Comparison of ENCODE assay signal across 31 cellular contexts in genomic region chr10:15144788-15145187, GRCh38. TPM values are rescaled to one million over a fixed set of nuclear protein-coding genes. Genes with fewer than 3 reads are reported as not detected.
A peak's percentile ranks its signal among the peaks of the same experiment; 100 is the strongest.
DNase-seq lines count a peak whose midpoint lies in the region; ATAC-seq and TF ChIP-seq lines count a peak whose summit lies in the region.
"Had no signal": no experiment of that assay in that cellular context is flagged by ENCODE, and none has a peak within 500 bp of the region (broad histone marks: within the 10 kb centered on the region; RNA-seq: fewer than 3 reads in every experiment).

No MANE protein-coding gene starts in this region.

- H3K27me3 Mint-ChIP-seq in naive thymus-derived CD8-positive, alpha-beta T cell, result no peaks in the 10 kb centered on the region
- H3K27me3 Mint-ChIP-seq: activated naive CD8-positive, alpha-beta T cell; dendritic cell treated with granulocyte-macrophage colony-stimulating factor and Interleukin-4, amounts not matched to agents 40 ng/mL and 50 ng/mL, for 4 days had no signal

- H3K36me3 ChIP-seq in mammary epithelial cell (ENCODE audit: insufficient read depth, low read length) (peaks cover 3% of the 10 kb centered on the region), breast epithelium (no peaks in the 10 kb centered on the region)

- dilution Hi-C loops in mammary epithelial cell (cut with HindIII; ENCODE audit: low sequenced_read_pairs), result no loop called here

- in situ Hi-C loops in mammary epithelial cell (cut with MboI; ENCODE audit: low sequenced_read_pairs in 2 of 2) (no loop called here), astrocyte of the spinal cord (cut with HindIII; ENCODE audit: low sequenced_read_pairs) (no loop called here)

- peaks cover 0 to 18% (median 4%) of the 10 kb centered on the region in 3 donors for H3K36me3 Mint-ChIP-seq in naive thymus-derived CD8-positive, alpha-beta T cell
- H3K36me3 Mint-ChIP-seq: activated naive CD8-positive, alpha-beta T cell had no signal

- POLR2A ChIA-PET in naive thymus-derived CD8-positive, alpha-beta T cell (lab: Charles Lee), result interaction anchor here (0.6 kb wide), 1 partner anchor 43 kb away, joined by 4 read pairs; no protein-coding TSS in a partner anchor

- peak overlapping the region in 1 of 10 donors; percentile 39 for H3K4me3 Mint-ChIP-seq in naive thymus-derived CD8-positive, alpha-beta T cell
- H3K4me3 Mint-ChIP-seq: activated naive CD8-positive, alpha-beta T cell; dendritic cell treated with granulocyte-macrophage colony-stimulating factor and Interleukin-4, amounts not matched to agents 40 ng/mL and 50 ng/mL, for 4 days; endodermal cell; nephron progenitor cell had no signal

- H3K9me3 ChIP-seq in mammary epithelial cell (replicated peaks; ENCODE audit: insufficient read depth, low read length) (no peaks in the 10 kb centered on the region), breast epithelium (no peaks in the 10 kb centered on the region)
- H3K9me3 ChIP-seq: upper lobe of right lung had no signal

- H3K9ac ChIP-seq in mammary epithelial cell (ENCODE audit: insufficient read depth, low read length), result no peak overlapping the region
- H3K9ac ChIP-seq: parathyroid adenoma had no signal

- peak overlapping the region in 3 of 10 donors; percentile 7 to 21 (median 7) for H3K27ac Mint-ChIP-seq in naive thymus-derived CD8-positive, alpha-beta T cell
- H3K27ac Mint-ChIP-seq: dendritic cell treated with granulocyte-macrophage colony-stimulating factor and Interleukin-4, amounts not matched to agents 40 ng/mL and 50 ng/mL, for 4 days; nephron progenitor cell had no signal

- TF ChIP-seq POLR2A in breast epithelium (IDR thresholded peaks at IDR 0.05), result no peak

- H3K27me3 ChIP-seq in mammary epithelial cell (ENCODE audit: insufficient read depth, low read length), result no peaks in the 10 kb centered on the region
- no peaks in the 10 kb centered on the region for H3K27me3 ChIP-seq in breast epithelium
- H3K27me3 ChIP-seq: upper lobe of right lung had no signal

- no peak overlapping the region for H3K27ac ChIP-seq in mammary epithelial cell (ENCODE audit: insufficient read depth, low read depth, low read length)
- H3K27ac ChIP-seq in breast epithelium, result no peak overlapping the region
- H3K27ac ChIP-seq: parathyroid adenoma, upper lobe of right lung had no signal

- 87% methylated on average over 4 of the region's 4 CpGs for WGBS in mammary epithelial cell (ENCODE audit: low coverage, missing lambda C conversion rate)

- DNase-seq in mammary epithelial cell (peak; percentile 10), breast epithelium (ENCODE audit: low spot score in 2 of 2) (no peak), astrocyte of the spinal cord (ENCODE audit: low read depth, low spot score) (peak; percentile 34), foreskin melanocyte (peak; percentile 55), D341Med (ENCODE audit: low spot score) (no peak)
- no peak for DNase-seq in naive thymus-derived CD8-positive, alpha-beta T cell
- DNase-seq: activated CD4-positive, alpha-beta T cell treated with anti-CD3 and anti-CD28 coated beads for 4 hours; activated CD8-positive, alpha-beta memory T cell treated with anti-CD3 and anti-CD28 coated beads for 24 hours; activated T-cell treated with anti-CD3 and anti-CD28 coated beads for 4 hours; anterior cingulate cortex; endodermal cell; hippocampal formation; MV-4-11; NCI-H1436 treated with DMSO at 0.1 percent for 48 hours; NCI-H2107; NCI-H345; nephron progenitor cell; Right ventricle myocardium superior; stimulated activated CD4-positive, alpha-beta T cell treated with anti-CD3 and anti-CD28 coated beads, Interleukin-1b, Interleukin-23, amount 100 ng/mL, for 48 hours; stimulated activated naive CD8-positive, alpha-beta T cell treated with anti-CD3 and anti-CD28 coated beads, Interleukin-15, Interleukin-2, amounts not matched to agents 100 U/mL and 50 U/mL, for 24 hours; T-helper 9 cell; upper lobe of right lung had no signal

- no peak overlapping the region for H3K4me2 ChIP-seq in mammary epithelial cell (ENCODE audit: insufficient read depth, low read depth, low read length)

- BruUV-seq in mammary epithelial cell (replicated peaks; lab: Mats Ljungman, UMichigan), result no TSS peak

- no peaks in the 10 kb centered on the region for H4K20me1 ChIP-seq in mammary epithelial cell (ENCODE audit: insufficient read depth, low read length)

- H3K4me1 Mint-ChIP-seq in naive thymus-derived CD8-positive, alpha-beta T cell, result peaks cover 33 to 70% (median 64%) of the 10 kb centered on the region in 4 donors

- H3K9me3 Mint-ChIP-seq in naive thymus-derived CD8-positive, alpha-beta T cell, result peaks cover 0 to 2% (median 0%) of the 10 kb centered on the region in 9 donors
- H3K9me3 Mint-ChIP-seq: dendritic cell treated with granulocyte-macrophage colony-stimulating factor and Interleukin-4, amounts not matched to agents 40 ng/mL and 50 ng/mL, for 4 days; endodermal cell had no signal

- no peak overlapping the region for H2AFZ ChIP-seq in mammary epithelial cell (ENCODE audit: low read depth, low read length)
- H2AFZ ChIP-seq: parathyroid adenoma had no signal

- H3K4me1 ChIP-seq in mammary epithelial cell (ENCODE audit: insufficient read depth, low read length) (no peaks in the 10 kb centered on the region), breast epithelium (no peaks in the 10 kb centered on the region)
- H3K4me1 ChIP-seq: upper lobe of right lung had no signal

- H3K4me3 ChIP-seq in mammary epithelial cell (replicated peaks in 1 of 3; ENCODE audit: insufficient read depth in 1 of 3, low read depth in 2 of 3, low read length in 3 of 3) (no peak overlapping the region), breast epithelium (no peak overlapping the region), astrocyte of the spinal cord (ENCODE audit: low read depth, low read length) (no peak overlapping the region)
- H3K4me3 ChIP-seq: lung, upper lobe of right lung had no signal

- CTCF ChIA-PET in mammary epithelial cell (lab: Charles Lee; ENCODE audit: low non-redundant PET), result no interaction called here

- ATAC-seq in naive thymus-derived CD8-positive, alpha-beta T cell, result no peak
- ATAC-seq in HG02763 (IDR thresholded peaks at IDR 0.05; ENCODE audit: unreplicated experiment) (no peak), HG03159 (IDR thresholded peaks at IDR 0.05; ENCODE audit: unreplicated experiment) (no peak)
- ATAC-seq: esophagus mucosa; HCT116; stimulated activated naive CD8-positive, alpha-beta T cell treated with anti-CD3 and anti-CD28 coated beads, Interleukin-15, Interleukin-2, amounts not matched to agents 100 U/mL and 50 U/mL, for 24 hours; upper lobe of right lung had no signal

- intact Hi-C loops in mammary epithelial cell (cut with micrococcal nuclease) (no loop called here), breast epithelium (cut with DNase I; ENCODE audit: low total_unique reads) (no loop called here)

- no peak for TF ChIP-seq CTCF in mammary epithelial cell (conservative IDR thresholded peaks at IDR 0.05 in 1 of 2, IDR thresholded peaks at IDR 0.05 in 1 of 2; ENCODE audit: extremely low read depth in 1 of 2, insufficient read depth in 1 of 2, low read depth in 1 of 2, low read length in 2 of 2)
- no peak for TF ChIP-seq CTCF in breast epithelium (IDR thresholded peaks at IDR 0.05)
- TF ChIP-seq CTCF in astrocyte of the spinal cord (IDR thresholded peaks at IDR 0.05; ENCODE audit: low read depth, low read length), result no peak

- peaks cover 56% of the 10 kb centered on the region for H3K79me2 ChIP-seq in mammary epithelial cell (ENCODE audit: insufficient read depth, low read length)

RNA-seq across cellular contexts. Expression of gene NMT2, which starts 23.7 kb away (rescaled TPM):
- total RNA-seq in mammary epithelial cell (10 to 100 TPM; 12.5 to 15.3 TPM), breast epithelium (10 to 100 TPM; 18.4 to 48.3 (median 32.4) TPM)
- polyA plus RNA-seq in mammary epithelial cell, result 8.0 TPM
- polyA minus RNA-seq in mammary epithelial cell, result 11.3 TPM
- total RNA-seq in naive thymus-derived CD8-positive, alpha-beta T cell, result 10 to 100 TPM; 81.3 to 86.4 TPM
- 10 to 100 TPM; 31.7 to 40.4 (median 34.9) TPM for polyA plus RNA-seq in naive thymus-derived CD8-positive, alpha-beta T cell

RNA-seq across cellular contexts. Expression of gene RPP38, which starts 47.6 kb away (rescaled TPM):
- total RNA-seq in mammary epithelial cell (10 to 100 TPM; 13.0 to 21.7 TPM), breast epithelium (10 to 100 TPM; 10.6 to 17.4 (median 16.8) TPM)
- polyA plus RNA-seq in mammary epithelial cell, result 31.4 TPM
- 7.0 TPM for polyA minus RNA-seq in mammary epithelial cell
- 10 to 100 TPM; 15.0 to 15.5 TPM for total RNA-seq in naive thymus-derived CD8-positive, alpha-beta T cell
- 10 to 100 TPM; 19.9 to 32.0 (median 21.3) TPM for polyA plus RNA-seq in naive thymus-derived CD8-positive, alpha-beta T cell

RNA-seq across cellular contexts. Expression of gene ACBD7, which starts 56.2 kb away (rescaled TPM):
- total RNA-seq in mammary epithelial cell (under 1 TPM; 0.33 to 0.85 TPM), breast epithelium (1 to 10 TPM in 2 of 3 donors, not detected in 1; 1.0 to 1.1 TPM)
- 0.16 TPM for polyA plus RNA-seq in mammary epithelial cell
- not detected for polyA minus RNA-seq in mammary epithelial cell
- 1 to 10 TPM in 1 of 2 experiments, not detected in 1; 1.2 TPM for total RNA-seq in naive thymus-derived CD8-positive, alpha-beta T cell
- under 1 TPM in 1 of 3 donors, not detected in 2; 0.19 TPM for polyA plus RNA-seq in naive thymus-derived CD8-positive, alpha-beta T cell
- total RNA-seq: cardiac septum, Right ventricle myocardium superior, upper lobe of right lung had no signal

Comparison
In these comparisons a context has a peak if more than half of its experiments do, and no peak if none do; other contexts are left out.
1. DNase-seq: peak in mammary epithelial cell (single experiment), astrocyte of the spinal cord (single experiment) and foreskin melanocyte (single experiment); none in breast epithelium (0 of 2), D341Med (single experiment) and naive thymus-derived CD8-positive, alpha-beta T cell (0 of 10).